In genomic region chr10:3068201-3068967, GRCh38 we compare ENCODE assay signal across 1 cellular context.
A peak's percentile ranks its signal among the peaks of the same experiment; 100 is the strongest.
TF ChIP-seq lines count a peak whose summit lies in the region.

No MANE protein-coding gene starts in this region.

TF ChIP-seq in SK-N-SH, 30 proteins besides CTCF, POLR2A, EP300 and RAD21 (continued from another document):
- TF ChIP-seq IRF3 (IDR thresholded peaks at IDR 0.05; ENCODE audit: low read depth, low read length) = no peak
- no peak for TF ChIP-seq SIN3A (IDR thresholded peaks at IDR 0.05; ENCODE audit: borderline replicate concordance, low read depth, low read length)
- no peak for TF ChIP-seq JUND (IDR thresholded peaks at IDR 0.05)
- no peak for TF ChIP-seq NFIC (IDR thresholded peaks at IDR 0.05; ENCODE audit: borderline replicate concordance)
- TF ChIP-seq FOXM1 (IDR thresholded peaks at IDR 0.05; ENCODE audit: low read depth) = no peak
- TF ChIP-seq RXRA (IDR thresholded peaks at IDR 0.05; ENCODE audit: borderline replicate concordance, low read depth) = no peak
- no peak for TF ChIP-seq FOSL2 (IDR thresholded peaks at IDR 0.05; ENCODE audit: borderline replicate concordance, low read depth)
- TF ChIP-seq TEAD4 (IDR thresholded peaks at IDR 0.05; ENCODE audit: borderline replicate concordance, insufficient read depth) = no peak
- TF ChIP-seq, protein P1, sequence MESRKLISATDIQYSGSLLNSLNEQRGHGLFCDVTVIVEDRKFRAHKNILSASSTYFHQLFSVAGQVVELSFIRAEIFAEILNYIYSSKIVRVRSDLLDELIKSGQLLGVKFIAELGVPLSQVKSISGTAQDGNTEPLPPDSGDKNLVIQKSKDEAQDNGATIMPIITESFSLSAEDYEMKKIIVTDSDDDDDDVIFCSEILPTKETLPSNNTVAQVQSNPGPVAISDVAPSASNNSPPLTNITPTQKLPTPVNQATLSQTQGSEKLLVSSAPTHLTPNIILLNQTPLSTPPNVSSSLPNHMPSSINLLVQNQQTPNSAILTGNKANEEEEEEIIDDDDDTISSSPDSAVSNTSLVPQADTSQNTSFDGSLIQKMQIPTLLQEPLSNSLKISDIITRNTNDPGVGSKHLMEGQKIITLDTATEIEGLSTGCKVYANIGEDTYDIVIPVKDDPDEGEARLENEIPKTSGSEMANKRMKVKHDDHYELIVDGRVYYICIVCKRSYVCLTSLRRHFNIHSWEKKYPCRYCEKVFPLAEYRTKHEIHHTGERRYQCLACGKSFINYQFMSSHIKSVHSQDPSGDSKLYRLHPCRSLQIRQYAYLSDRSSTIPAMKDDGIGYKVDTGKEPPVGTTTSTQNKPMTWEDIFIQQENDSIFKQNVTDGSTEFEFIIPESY (IDR thresholded peaks at IDR 0.05; ENCODE audit: borderline replicate concordance, low read depth) = no peak
- peak; percentile 49; the same call in 1 of the 2 replicates for TF ChIP-seq YY1 (IDR thresholded peaks at IDR 0.05; ENCODE audit: low read depth)
- no peak for TF ChIP-seq FOXJ3 (CRISPR knock-in tag; IDR thresholded peaks at IDR 0.05)
- peak; percentile 58; the same call in 1 of the 2 replicates for TF ChIP-seq MAX (IDR thresholded peaks at IDR 0.05; ENCODE audit: low read depth)
- TF ChIP-seq SMC3 (IDR thresholded peaks at IDR 0.05; ENCODE audit: low read depth, low read length) = 0 out of 2 replicates have a peak, but pooled peaks have one; percentile 4
- TF ChIP-seq, protein P2, sequence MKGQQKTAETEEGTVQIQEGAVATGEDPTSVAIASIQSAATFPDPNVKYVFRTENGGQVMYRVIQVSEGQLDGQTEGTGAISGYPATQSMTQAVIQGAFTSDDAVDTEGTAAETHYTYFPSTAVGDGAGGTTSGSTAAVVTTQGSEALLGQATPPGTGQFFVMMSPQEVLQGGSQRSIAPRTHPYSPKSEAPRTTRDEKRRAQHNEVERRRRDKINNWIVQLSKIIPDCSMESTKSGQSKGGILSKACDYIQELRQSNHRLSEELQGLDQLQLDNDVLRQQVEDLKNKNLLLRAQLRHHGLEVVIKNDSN (IDR thresholded peaks at IDR 0.05; ENCODE audit: borderline replicate concordance, low read depth) = no peak
- no peak for TF ChIP-seq EZH2phosphoT487 (IDR thresholded peaks at IDR 0.05; ENCODE audit: borderline replicate concordance, low read depth)
- no peak for TF ChIP-seq POLR2AphosphoS5 (IDR thresholded peaks at IDR 0.05; ENCODE audit: low read depth, low read length)
- no peak for TF ChIP-seq RFX5 (IDR thresholded peaks at IDR 0.05; ENCODE audit: low read length)
- TF ChIP-seq MEF2A (IDR thresholded peaks at IDR 0.05; ENCODE audit: borderline replicate concordance, low read depth) = no peak
- TF ChIP-seq RCOR1 (IDR thresholded peaks at IDR 0.05; ENCODE audit: low read length) = no peak
